In genomic region chr5:113162208-113162607, GRCh38 we compare ENCODE assay signal across 18 cellular contexts.
DNase-seq lines count a peak whose midpoint lies in the region; ATAC-seq and TF ChIP-seq lines count a peak whose summit lies in the region.
"Had no signal": no experiment of that assay in that cellular context is flagged by ENCODE, and none has a peak within 500 bp of the region (broad histone marks: within the 10 kb centered on the region; RNA-seq: fewer than 3 reads in every experiment).

No MANE protein-coding gene starts in this region.

- H3K36me3 Mint-ChIP-seq in type B pancreatic cell = no peaks in the 10 kb centered on the region
- H3K36me3 Mint-ChIP-seq: activated CD4-positive, alpha-beta memory T cell treated with anti-CD3 and anti-CD28 coated beads for 36 hours; immature natural killer cell; stimulated activated naive B cell treated with anti-CD40 and anti-IgM and Interleukin-4, amounts not matched to agents 10 μg/mL and 1 μg/mL and 100 μg/mL, for 72 hours had no signal

- no peak overlapping the region for H3K4me3 ChIP-seq in left ventricle myocardium inferior
- no peak overlapping the region for H3K4me3 ChIP-seq in body of pancreas
- H3K4me3 ChIP-seq: BLaER1 treated with 17β-estradiol and CSF1 and Interleukin-3, amounts not matched to agents 10 nM and 100 nM; HAP-1; lung; smooth muscle cell; thyroid gland had no signal

- H3K4me3 Mint-ChIP-seq in type B pancreatic cell = no peak overlapping the region
- H3K4me3 Mint-ChIP-seq: activated CD4-positive, alpha-beta memory T cell treated with anti-CD3 and anti-CD28 coated beads for 36 hours; immature natural killer cell; stimulated activated naive B cell treated with anti-CD40 and anti-IgM and Interleukin-4, amounts not matched to agents 10 μg/mL and 1 μg/mL and 100 μg/mL, for 72 hours had no signal

- no peaks in the 10 kb centered on the region for H3K27me3 ChIP-seq in left ventricle myocardium inferior (ENCODE audit: low read depth)
- no peaks in the 10 kb centered on the region for H3K27me3 ChIP-seq in body of pancreas
- H3K27me3 ChIP-seq: BLaER1 treated with 17β-estradiol and CSF1 and Interleukin-3, amounts not matched to agents 10 nM and 100 nM; thyroid gland had no signal

- peak overlapping the region; percentile 54 for H3K27ac Mint-ChIP-seq in type B pancreatic cell
- H3K27ac Mint-ChIP-seq: activated CD4-positive, alpha-beta memory T cell treated with anti-CD3 and anti-CD28 coated beads for 36 hours; immature natural killer cell; stimulated activated naive B cell treated with anti-CD40 and anti-IgM and Interleukin-4, amounts not matched to agents 10 μg/mL and 1 μg/mL and 100 μg/mL, for 72 hours had no signal

- TF ChIP-seq CTCF in left ventricle myocardium inferior (IDR thresholded peaks at IDR 0.05; ENCODE audit: borderline replicate concordance) (no peak), RWPE1 (conservative IDR thresholded peaks at IDR 0.05; ENCODE audit: low read depth) (no peak), type B pancreatic cell (conservative IDR thresholded peaks at IDR 0.05) (no peak), body of pancreas (IDR thresholded peaks at IDR 0.05) (no peak)

- no peaks in the 10 kb centered on the region for H3K36me3 ChIP-seq in left ventricle myocardium inferior
- no peaks in the 10 kb centered on the region for H3K36me3 ChIP-seq in body of pancreas (replicated peaks in 1 of 2; ENCODE audit: insufficient read depth in 1 of 2, low read depth in 2 of 2)
- H3K36me3 ChIP-seq: BLaER1 treated with 17β-estradiol and CSF1 and Interleukin-3, amounts not matched to agents 10 nM and 100 nM; HAP-1; thyroid gland had no signal

- no peak for DNase-seq in left ventricle myocardium inferior
- no peak for DNase-seq in left ventricle myocardium superior
- no peak for DNase-seq in RWPE1 (ENCODE audit: low spot score)
- peak; percentile 27 for DNase-seq in glomerular visceral epithelial cell (ENCODE audit: extremely low spot score)
- no peak for DNase-seq in type B pancreatic cell (ENCODE audit: extremely low spot score, unreplicated experiment)
- DNase-seq in body of pancreas = no peak
- DNase-seq: activated CD4-positive, alpha-beta memory T cell treated with anti-CD3 and anti-CD28 coated beads for 36 hours; activated CD4-positive, CD25-positive, alpha-beta regulatory T cell; immature natural killer cell; stimulated activated naive B cell treated with anti-CD40 and anti-IgM and Interleukin-4, amounts not matched to agents 10 μg/mL and 1 μg/mL and 100 μg/mL, for 72 hours; T1000; thyroid gland had no signal

- H3K4me1 ChIP-seq in left ventricle myocardium inferior (peaks cover 88% of the 10 kb centered on the region), body of pancreas (no peaks in the 10 kb centered on the region)
- H3K4me1 ChIP-seq: BLaER1 treated with 17β-estradiol and CSF1 and Interleukin-3, amounts not matched to agents 10 nM and 100 nM; HAP-1; thyroid gland had no signal

- POLR2A ChIA-PET in RWPE1 (lab: Yijun Ruan, JAX; ENCODE audit: low non-redundant PET) = no interaction called here

- no peaks in the 10 kb centered on the region for H3K27me3 Mint-ChIP-seq in type B pancreatic cell
- H3K27me3 Mint-ChIP-seq: activated CD4-positive, alpha-beta memory T cell treated with anti-CD3 and anti-CD28 coated beads for 36 hours had no signal

- 50 to 55% methylated on average over 3 of the region's 3 CpGs for WGBS in body of pancreas, 2 donors

- no peaks in the 10 kb centered on the region for H3K9me3 ChIP-seq in left ventricle myocardium inferior (replicated peaks)
- no peaks in the 10 kb centered on the region for H3K9me3 ChIP-seq in body of pancreas
- H3K9me3 ChIP-seq: BLaER1 treated with 17β-estradiol and CSF1 and Interleukin-3, amounts not matched to agents 10 nM and 100 nM; HAP-1; thyroid gland had no signal

- ATAC-seq in left ventricle myocardium superior (no peak), HG03196 (IDR thresholded peaks at IDR 0.05; ENCODE audit: unreplicated experiment) (no peak), body of pancreas (no peak), HG03521 (IDR thresholded peaks at IDR 0.05; ENCODE audit: unreplicated experiment) (no peak)
- ATAC-seq: stimulated activated naive B cell treated with anti-CD40 and anti-IgM and Interleukin-4, amounts not matched to agents 10 μg/mL and 1 μg/mL and 100 μg/mL, for 72 hours had no signal

- intact Hi-C loops in left ventricle myocardium inferior (cut with micrococcal nuclease) (no loop called here), left ventricle myocardium superior (cut with micrococcal nuclease) (no loop called here), body of pancreas (cut with DNase I) (no loop called here)

- H3K9me3 Mint-ChIP-seq in type B pancreatic cell = no peaks in the 10 kb centered on the region
- H3K9me3 Mint-ChIP-seq: activated CD4-positive, alpha-beta memory T cell treated with anti-CD3 and anti-CD28 coated beads for 36 hours; immature natural killer cell; stimulated activated naive B cell treated with anti-CD40 and anti-IgM and Interleukin-4, amounts not matched to agents 10 μg/mL and 1 μg/mL and 100 μg/mL, for 72 hours had no signal

- peaks cover 39% of the 10 kb centered on the region for H3K4me1 Mint-ChIP-seq in type B pancreatic cell (ENCODE audit: unreplicated experiment)
- H3K4me1 Mint-ChIP-seq: stimulated activated naive B cell treated with anti-CD40 and anti-IgM and Interleukin-4, amounts not matched to agents 10 μg/mL and 1 μg/mL and 100 μg/mL, for 72 hours had no signal

- H3K27ac ChIP-seq in left ventricle myocardium inferior (replicated peaks) (peak overlapping the region; percentile 58), RWPE1 (peak overlapping the region; percentile 95), body of pancreas (no peak overlapping the region)
- H3K27ac ChIP-seq: BLaER1 treated with 17β-estradiol and CSF1 and Interleukin-3, amounts not matched to agents 10 nM and 100 nM; thyroid gland had no signal

- no peak for TF ChIP-seq POLR2A in body of pancreas (IDR thresholded peaks at IDR 0.05)

- CTCF ChIA-PET in RWPE1 (lab: Yijun Ruan, JAX) = no interaction called here

Comparison
In these comparisons a context has a peak if more than half of its experiments do, and no peak if none do; other contexts are left out.
1. H3K27ac ChIP-seq: peak in left ventricle myocardium inferior (single experiment) and RWPE1 (single experiment); none in body of pancreas (0 of 4).